Comparison of ENCODE assay signal across 26 cellular contexts in the genomic region with DNA sequence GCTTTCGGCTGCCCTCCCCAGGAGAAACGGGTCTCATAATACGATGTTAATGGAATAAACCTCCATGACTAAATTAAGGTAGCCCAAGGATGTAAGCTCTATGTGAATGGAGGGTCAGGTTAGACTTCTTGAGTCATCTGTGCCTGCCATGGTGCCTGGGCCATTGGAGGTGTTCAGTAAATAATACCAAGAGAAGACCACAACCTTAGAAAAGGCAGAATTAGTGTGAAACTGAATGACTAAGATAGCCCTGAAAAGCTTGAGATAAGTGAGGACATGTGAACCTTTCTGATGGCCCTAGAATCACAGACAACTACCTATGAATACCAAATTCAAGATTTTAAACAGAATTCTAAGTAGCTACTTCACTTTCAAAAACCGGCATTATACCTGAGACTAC.
"Had no signal": no experiment of that assay in that cellular context is flagged by ENCODE, and none has a peak within 500 bp of the region (broad histone marks: within the 10 kb centered on the region; RNA-seq: fewer than 3 reads in every experiment).

No MANE protein-coding gene starts in this region.

- DNase-seq: naive thymus-derived CD8-positive, alpha-beta T cell; nephron progenitor cell; nucleus accumbens; pancreas; right cardiac atrium; right lobe of liver; sigmoid colon; small intestine; stimulated activated CD4-positive, alpha-beta T cell treated with anti-CD3 and anti-CD28 coated beads, Interleukin-15, amount 100 ng/mL, for 24 hours; stimulated activated CD4-positive, alpha-beta T cell treated with anti-CD3 and anti-CD28 coated beads, Interleukin-2, amount 100 ng/mL, for 24 hours; stimulated activated CD4-positive, alpha-beta T cell treated with anti-CD3 and anti-CD28 coated beads, Interleukin-2, amount 100 ng/mL, for 48 hours; stimulated activated CD4-positive, alpha-beta T cell treated with anti-CD3 and anti-CD28 coated beads, Interleukin-4, amount 100 ng/mL, for 24 hours; stimulated activated naive CD4-positive, alpha-beta T cell; stimulated activated naive CD8-positive, alpha-beta T cell treated with anti-CD3 and anti-CD28 coated beads, Interleukin-15, amount 100 ng/mL, for 72 hours; stimulated activated naive CD8-positive, alpha-beta T cell treated with anti-CD3 and anti-CD28 coated beads, Interleukin-15, Interleukin-2, amounts not matched to agents 100 U/mL and 50 U/mL, for 24 hours; substantia nigra; testis; tibial artery; transverse colon; upper lobe of right lung; uterus had no signal

- H3K36me3 ChIP-seq: neutrophil, pancreas, prostate gland, right lobe of liver, sigmoid colon, suprapubic skin, tibial artery, transverse colon, upper lobe of right lung, uterus had no signal

- H3K27me3 ChIP-seq: neutrophil, pancreas, right lobe of liver, sigmoid colon, suprapubic skin, testis, tibial artery, transverse colon, upper lobe of right lung, uterus had no signal

- FAIRE-seq: pancreas, small intestine had no signal

- H3K9me3 ChIP-seq: neutrophil, pancreas, prostate gland, right lobe of liver, sigmoid colon, suprapubic skin, testis, tibial artery, transverse colon, upper lobe of right lung, uterus had no signal

- H3K4me3 ChIP-seq: pancreas, prostate gland, right lobe of liver, sigmoid colon, suprapubic skin, testis, tibial artery, transverse colon, upper lobe of right lung, uterus had no signal

- ATAC-seq: naive thymus-derived CD8-positive, alpha-beta T cell; natural killer cell treated with Interleukin-12 subunit alpha and Interleukin-12 subunit beta and Interleukin-15 and Interleukin-18, amount 100 ng/mL, for 72 hours; pancreas; right cardiac atrium; right lobe of liver; stimulated activated memory B cell treated with anti-CD40 and anti-IgM and Interleukin-4, amounts not matched to agents 10 μg/mL and 1 μg/mL and 100 μg/mL, for 72 hours; stimulated activated naive CD8-positive, alpha-beta T cell treated with anti-CD3 and anti-CD28 coated beads, Interleukin-15, amount 100 ng/mL, for 72 hours; stimulated activated naive CD8-positive, alpha-beta T cell treated with anti-CD3 and anti-CD28 coated beads, Interleukin-15, Interleukin-2, amounts not matched to agents 100 U/mL and 50 U/mL, for 24 hours; upper lobe of right lung had no signal

- H3K27ac ChIP-seq: neutrophil, pancreas, prostate gland, right lobe of liver, sigmoid colon, suprapubic skin, testis, tibial artery, transverse colon, upper lobe of right lung, uterus had no signal

- H3K4me1 ChIP-seq: pancreas, prostate gland, right lobe of liver, sigmoid colon, suprapubic skin, testis, tibial artery, transverse colon, upper lobe of right lung, uterus had no signal
